10 cellular contexts compared by ENCODE assay signal in the genomic region with DNA sequence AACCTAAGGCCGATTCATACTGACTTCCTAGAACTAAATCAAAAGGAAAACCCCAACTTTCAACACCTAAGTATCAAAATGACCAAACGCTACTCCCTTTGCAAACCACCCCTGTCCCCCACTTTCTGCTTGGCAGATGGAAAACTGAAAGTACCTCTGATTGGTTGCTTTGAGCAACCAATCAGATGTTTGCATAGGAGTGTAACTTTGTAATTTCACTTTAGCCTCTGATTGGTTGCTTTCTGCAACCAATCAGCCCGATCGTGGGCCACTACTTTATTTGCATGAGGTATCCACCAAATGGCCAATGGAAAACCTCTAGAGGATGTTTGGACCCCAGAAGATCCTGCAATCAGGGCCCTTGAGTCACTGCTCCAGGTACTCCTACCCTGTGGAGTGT. TPM values are rescaled to one million over a fixed set of nuclear protein-coding genes. Genes with fewer than 3 reads are reported as not detected.
DNase-seq lines count a peak whose midpoint lies in the region; ATAC-seq lines count a peak whose summit lies in the region.
"Had no signal": no experiment of that assay in that cellular context is flagged by ENCODE, and none has a peak within 500 bp of the region (broad histone marks: within the 10 kb centered on the region; RNA-seq: fewer than 3 reads in every experiment).

No MANE protein-coding gene starts in this region.

- ATAC-seq in HG02938 (IDR thresholded peaks at IDR 0.05; ENCODE audit: unreplicated experiment): peak; percentile 50
- peak; percentile 87 to 89 for ATAC-seq in natural killer cell treated with Interleukin-12 subunit alpha and Interleukin-12 subunit beta and Interleukin-15 and Interleukin-18, amount 100 ng/mL, for 72 hours
- ATAC-seq: psoas muscle had no signal

- H3K27me3 Mint-ChIP-seq in activated CD4-positive, alpha-beta memory T cell treated with anti-CD3 and anti-CD28 coated beads, Interleukin-2, amount 10 ng/mL, durations not matched to agents 7 days and 5 days: peaks cover 3% of the 10 kb centered on the region
- no peaks in the 10 kb centered on the region for H3K27me3 Mint-ChIP-seq in natural killer cell treated with Interleukin-12 subunit alpha and Interleukin-12 subunit beta and Interleukin-15 and Interleukin-18, amount 100 ng/mL, for 72 hours

- H3K4me3 Mint-ChIP-seq in activated CD4-positive, alpha-beta memory T cell treated with anti-CD3 and anti-CD28 coated beads, Interleukin-2, amount 10 ng/mL, durations not matched to agents 7 days and 5 days: peak overlapping the region; percentile 31
- peak overlapping the region; percentile 52 for H3K4me3 Mint-ChIP-seq in natural killer cell treated with Interleukin-12 subunit alpha and Interleukin-12 subunit beta and Interleukin-15 and Interleukin-18, amount 100 ng/mL, for 72 hours

- no peaks in the 10 kb centered on the region for H3K36me3 Mint-ChIP-seq in activated CD4-positive, alpha-beta memory T cell treated with anti-CD3 and anti-CD28 coated beads, Interleukin-2, amount 10 ng/mL, durations not matched to agents 7 days and 5 days (ENCODE audit: low read depth)
- no peaks in the 10 kb centered on the region for H3K36me3 Mint-ChIP-seq in natural killer cell treated with Interleukin-12 subunit alpha and Interleukin-12 subunit beta and Interleukin-15 and Interleukin-18, amount 100 ng/mL, for 72 hours

- CTCF ChIA-PET in activated CD4-positive, alpha-beta memory T cell treated with anti-CD3 and anti-CD28 coated beads, Interleukin-2, amount 10 ng/mL, durations not matched to agents 7 days and 5 days (lab: Charles Lee): interaction anchor here (1.3 kb wide), 1 partner anchor 86 kb away, joined by 6 read pairs; no protein-coding TSS in a partner anchor

- DNase-seq in DMS 273 (lab: John Stamatoyannopoulos, UW; ENCODE audit: unreplicated experiment) (peak; percentile 36), DMS 273 treated with DMSO at 0.1 percent for 48 hours (lab: John Stamatoyannopoulos, UW) (no peak), amygdala (lab: John Stamatoyannopoulos, UW) (no peak), GM19240 (ENCODE audit: insufficient read length, low spot score) (no peak)
- peak; percentile 54 for DNase-seq in activated CD4-positive, alpha-beta memory T cell treated with anti-CD3 and anti-CD28 coated beads, Interleukin-2, amount 10 ng/mL, durations not matched to agents 7 days and 5 days
- DNase-seq in natural killer cell treated with Interleukin-12 subunit alpha and Interleukin-12 subunit beta and Interleukin-15 and Interleukin-18, amount 100 ng/mL, for 72 hours (ENCODE audit: low spot score): peak; percentile 76
- DNase-seq in stimulated activated CD4-positive, alpha-beta T cell treated with anti-CD3 and anti-CD28 coated beads, Interleukin-4, amount 100 ng/mL, for 4 hours: no peak
- DNase-seq: left colon, psoas muscle had no signal

- H3K27ac Mint-ChIP-seq in activated CD4-positive, alpha-beta memory T cell treated with anti-CD3 and anti-CD28 coated beads, Interleukin-2, amount 10 ng/mL, durations not matched to agents 7 days and 5 days: peak overlapping the region; percentile 27
- peak overlapping the region; percentile 57 to 63 for H3K27ac Mint-ChIP-seq in natural killer cell treated with Interleukin-12 subunit alpha and Interleukin-12 subunit beta and Interleukin-15 and Interleukin-18, amount 100 ng/mL, for 72 hours

- H3K9me3 Mint-ChIP-seq in activated CD4-positive, alpha-beta memory T cell treated with anti-CD3 and anti-CD28 coated beads, Interleukin-2, amount 10 ng/mL, durations not matched to agents 7 days and 5 days: no peaks in the 10 kb centered on the region
- H3K9me3 Mint-ChIP-seq in natural killer cell treated with Interleukin-12 subunit alpha and Interleukin-12 subunit beta and Interleukin-15 and Interleukin-18, amount 100 ng/mL, for 72 hours: no peaks in the 10 kb centered on the region

- POLR2A ChIA-PET in activated CD4-positive, alpha-beta memory T cell treated with anti-CD3 and anti-CD28 coated beads, Interleukin-2, amount 10 ng/mL, durations not matched to agents 7 days and 5 days (lab: Charles Lee): interaction anchor here (1.8 to 2.4 kb wide), 2 partner anchors 12 to 84 kb away, joined by 7 to 9 read pairs; a partner anchor contains a TSS

- peaks cover 18% of the 10 kb centered on the region for H3K4me1 Mint-ChIP-seq in activated CD4-positive, alpha-beta memory T cell treated with anti-CD3 and anti-CD28 coated beads, Interleukin-2, amount 10 ng/mL, durations not matched to agents 7 days and 5 days
- peaks cover 22 to 23% of the 10 kb centered on the region in 2 donors for H3K4me1 Mint-ChIP-seq in natural killer cell treated with Interleukin-12 subunit alpha and Interleukin-12 subunit beta and Interleukin-15 and Interleukin-18, amount 100 ng/mL, for 72 hours (ENCODE audit: low read depth in 2 of 2)

RNA-seq across cellular contexts. Expression of a gene that starts 12.3 kb away (rescaled TPM):
- total RNA-seq in activated CD4-positive, alpha-beta memory T cell treated with anti-CD3 and anti-CD28 coated beads, Interleukin-2, amount 10 ng/mL, durations not matched to agents 7 days and 5 days: 10 to 100 TPM; 42.4 to 45.7 TPM
- 10 to 100 TPM; 47.2 to 81.7 TPM for total RNA-seq in natural killer cell treated with Interleukin-12 subunit alpha and Interleukin-12 subunit beta and Interleukin-15 and Interleukin-18, amount 100 ng/mL, for 72 hours

Comparison
In these comparisons a context has a peak if more than half of its experiments do, and no peak if none do; other contexts are left out.
1. DNase-seq: peak in DMS 273 (single experiment), activated CD4-positive, alpha-beta memory T cell treated with anti-CD3 and anti-CD28 coated beads, Interleukin-2, amount 10 ng/mL, durations not matched to agents 7 days and 5 days (single experiment) and natural killer cell treated with Interleukin-12 subunit alpha and Interleukin-12 subunit beta and Interleukin-15 and Interleukin-18, amount 100 ng/mL, for 72 hours (single experiment); none in DMS 273 treated with DMSO at 0.1 percent for 48 hours (single experiment), amygdala (0 of 56), GM19240 (single experiment) and stimulated activated CD4-positive, alpha-beta T cell treated with anti-CD3 and anti-CD28 coated beads, Interleukin-4, amount 100 ng/mL, for 4 hours (0 of 2).